18 cellular contexts compared by ENCODE assay signal in genomic region chr13:99636306-99636705, GRCh38. TPM values are rescaled to one million over a fixed set of nuclear protein-coding genes. Genes with fewer than 3 reads are reported as not detected.
DNase-seq lines count a peak whose midpoint lies in the region; ATAC-seq, FAIRE-seq and TF ChIP-seq lines count a peak whose summit lies in the region.
"Had no signal": no experiment of that assay in that cellular context is flagged by ENCODE, and none has a peak within 500 bp of the region (broad histone marks: within the 10 kb centered on the region; RNA-seq: fewer than 3 reads in every experiment).

No MANE protein-coding gene starts in this region.

- peaks cover 11% of the 10 kb centered on the region for H3K4me1 ChIP-seq in GM12878 (ENCODE audit: control insufficient read depth, insufficient read depth, low read length)
- H3K4me1 ChIP-seq in body of pancreas = no peaks in the 10 kb centered on the region
- no peaks in the 10 kb centered on the region for H3K4me1 ChIP-seq in lower lobe of right lung

- 0% methylated on average over 1 of the region's 1 CpG for WGBS in GM12878 (ENCODE audit: insufficient coverage, insufficient replicate concordance, low lambda C conversion rate, missing lambda C conversion rate)
- 38 to 61% methylated on average over 1 of the region's 1 CpG for WGBS in body of pancreas, 2 donors

- H3K27me3 Mint-ChIP-seq in stimulated activated memory B cell treated with anti-CD40 and anti-IgM and Interleukin-4, amounts not matched to agents 10 μg/mL and 1 μg/mL and 100 μg/mL, for 72 hours = no peaks in the 10 kb centered on the region
- H3K27me3 Mint-ChIP-seq in effector memory CD8-positive, alpha-beta T cell = no peaks in the 10 kb centered on the region

- peak overlapping the region; percentile 58 for H3K27ac Mint-ChIP-seq in stimulated activated memory B cell treated with anti-CD40 and anti-IgM and Interleukin-4, amounts not matched to agents 10 μg/mL and 1 μg/mL and 100 μg/mL, for 72 hours
- no peak overlapping the region for H3K27ac Mint-ChIP-seq in effector memory CD8-positive, alpha-beta T cell

- H3K27me3 ChIP-seq in GM12878 (replicated peaks in 1 of 2; ENCODE audit: control insufficient read depth in 2 of 2, insufficient read depth in 2 of 2, low read length in 1 of 2) = no peaks in the 10 kb centered on the region
- no peaks in the 10 kb centered on the region for H3K27me3 ChIP-seq in body of pancreas
- no peaks in the 10 kb centered on the region for H3K27me3 ChIP-seq in lower lobe of right lung (ENCODE audit: low read depth)

- in situ Hi-C loops in GM12878 (cut with MboI) = no loop called here

- H3K9ac ChIP-seq in GM12878 (ENCODE audit: control insufficient read depth, insufficient read depth, low read length) = no peak overlapping the region

- no TSS peak for BruUV-seq in GM12878 (replicated peaks; lab: Mats Ljungman, UMichigan)

- intact Hi-C loops in GM12878 (cut with micrococcal nuclease; ENCODE audit: unreplicated experiment) = no loop called here
- intact Hi-C loops in body of pancreas (cut with DNase I) = no loop called here
- intact Hi-C loops in lower lobe of right lung (cut with DNase I) = no loop called here

- peaks cover 25% of the 10 kb centered on the region for H3K4me1 Mint-ChIP-seq in stimulated activated memory B cell treated with anti-CD40 and anti-IgM and Interleukin-4, amounts not matched to agents 10 μg/mL and 1 μg/mL and 100 μg/mL, for 72 hours
- H3K4me1 Mint-ChIP-seq in effector memory CD8-positive, alpha-beta T cell (ENCODE audit: low read depth in 2 of 2) = peaks cover 1 to 8% of the 10 kb centered on the region in 2 donors

- ATAC-seq in GM21360 (IDR thresholded peaks at IDR 0.05; ENCODE audit: unreplicated experiment) (peak; percentile 8), HG03060 (IDR thresholded peaks at IDR 0.05; ENCODE audit: low read depth, unreplicated experiment) (peak; percentile 11), GM12878 (no peak), body of pancreas (no peak), lower lobe of right lung (no peak)
- ATAC-seq in stimulated activated memory B cell treated with anti-CD40 and anti-IgM and Interleukin-4, amounts not matched to agents 10 μg/mL and 1 μg/mL and 100 μg/mL, for 72 hours = no peak
- ATAC-seq in effector memory CD8-positive, alpha-beta T cell (replicated peaks) = no peak

- H3K27ac ChIP-seq in GM12878 (ENCODE audit: control insufficient read depth, insufficient read depth) (no peak overlapping the region), body of pancreas (no peak overlapping the region), lower lobe of right lung (no peak overlapping the region)
- H3K27ac ChIP-seq: PC-9 had no signal

- TF ChIP-seq EP300 in GM12878 (IDR thresholded peaks at IDR 0.05; ENCODE audit: borderline replicate concordance in 1 of 2, control insufficient read depth in 1 of 2, low read depth in 2 of 2, low read length in 2 of 2) = no peak

- no peak for FAIRE-seq in GM12878 (lab: Jason Lieb, UNC)

- CTCF ChIA-PET in GM12878 (lab: Yijun Ruan, JAX) = interaction anchor here (0.6 to 0.9 kb wide), 2 partner anchors 18 to 599 kb away, joined by 3 to 5 read pairs; no protein-coding TSS in a partner anchor

- H3K36me3 Mint-ChIP-seq in stimulated activated memory B cell treated with anti-CD40 and anti-IgM and Interleukin-4, amounts not matched to agents 10 μg/mL and 1 μg/mL and 100 μg/mL, for 72 hours = peaks cover 5% of the 10 kb centered on the region
- H3K36me3 Mint-ChIP-seq in effector memory CD8-positive, alpha-beta T cell (ENCODE audit: insufficient read depth) = no peaks in the 10 kb centered on the region

- no peak overlapping the region for H3K4me3 ChIP-seq in GM12878
- H3K4me3 ChIP-seq in body of pancreas = no peak overlapping the region
- no peak overlapping the region for H3K4me3 ChIP-seq in lower lobe of right lung
- H3K4me3 ChIP-seq: PC-9 had no signal

- TF ChIP-seq RAD21 in GM12878 (IDR thresholded peaks at IDR 0.05; ENCODE audit: insufficient read depth, low read depth, low read length) = no peak

- peaks cover 5% of the 10 kb centered on the region for H3K9me3 Mint-ChIP-seq in stimulated activated memory B cell treated with anti-CD40 and anti-IgM and Interleukin-4, amounts not matched to agents 10 μg/mL and 1 μg/mL and 100 μg/mL, for 72 hours
- H3K9me3 Mint-ChIP-seq in effector memory CD8-positive, alpha-beta T cell = no peaks in the 10 kb centered on the region

- no peak overlapping the region for H2AFZ ChIP-seq in GM12878 (ENCODE audit: control insufficient read depth, low read depth, low read length)
- H2AFZ ChIP-seq: PC-9 had no signal

- H3K4me3 Mint-ChIP-seq in stimulated activated memory B cell treated with anti-CD40 and anti-IgM and Interleukin-4, amounts not matched to agents 10 μg/mL and 1 μg/mL and 100 μg/mL, for 72 hours = no peak overlapping the region
- H3K4me3 Mint-ChIP-seq in effector memory CD8-positive, alpha-beta T cell = no peak overlapping the region

- no peak for DNase-seq in GM12878 (ENCODE audit: low read depth, low spot score)
- no peak for DNase-seq in body of pancreas
- DNase-seq in lower lobe of right lung = no peak
- DNase-seq in GM20000 (ENCODE audit: low spot score) = no peak
- no peak for DNase-seq in effector memory CD8-positive, alpha-beta T cell
- DNase-seq: ACHN, COR-L47, DMS 273 treated with DMSO at 0.1 percent for 48 hours, DND-41, GF-D8, GOT3, NCI-H1105, NCI-H2081 treated with DMSO at 0.1 percent for 48 hours, NCI-H510A treated with DMSO at 0.1 percent for 48 hours, PC-9 had no signal

- SMC1A ChIA-PET in GM12878 (lab: Charles Lee; ENCODE audit: uncharacterized antibody, unreplicated experiment) = no interaction called here

- POLR2A ChIA-PET in GM12878 (lab: Charles Lee) = no interaction called here

- no peaks in the 10 kb centered on the region for H3K36me3 ChIP-seq in GM12878 (ENCODE audit: control insufficient read depth in 2 of 2, insufficient read depth in 2 of 2, low read length in 1 of 2)
- H3K36me3 ChIP-seq in body of pancreas (replicated peaks in 1 of 2; ENCODE audit: insufficient read depth in 1 of 2, low read depth in 2 of 2) = no peaks in the 10 kb centered on the region
- no peaks in the 10 kb centered on the region for H3K36me3 ChIP-seq in lower lobe of right lung

- no peaks in the 10 kb centered on the region; the same call in 2 of the 3 replicates for H3K9me3 ChIP-seq in GM12878 (replicated peaks; ENCODE audit: control insufficient read depth, insufficient read depth, low read length)
- no peaks in the 10 kb centered on the region for H3K9me3 ChIP-seq in body of pancreas
- H3K9me3 ChIP-seq in lower lobe of right lung = no peaks in the 10 kb centered on the region

- RAD21 ChIA-PET in GM12878 (lab: Charles Lee; ENCODE audit: unreplicated experiment) = no interaction called here

- TF ChIP-seq POLR2A in GM12878 (IDR thresholded peaks at IDR 0.05; ENCODE audit: low read depth, low read length) (no peak), body of pancreas (IDR thresholded peaks at IDR 0.05) (no peak)

- no peaks in the 10 kb centered on the region for H4K20me1 ChIP-seq in GM12878 (ENCODE audit: control insufficient read depth, insufficient read depth)

- H3K4me2 ChIP-seq in GM12878 (ENCODE audit: control insufficient read depth, insufficient read depth) = peak overlapping the region; percentile 28; the same call in 1 of the 2 replicates
- H3K4me2 ChIP-seq: PC-9 had no signal

- TF ChIP-seq CTCF in GM12878 (IDR thresholded peaks at IDR 0.05 in 2 of 3, conservative IDR thresholded peaks at IDR 0.05 in 1 of 3; ENCODE audit: control insufficient read depth in 2 of 3, extremely low read depth in 1 of 3, insufficient read depth in 1 of 3, low read depth in 3 of 3, low read length in 3 of 3) (no peak), body of pancreas (IDR thresholded peaks at IDR 0.05) (no peak), lower lobe of right lung (IDR thresholded peaks at IDR 0.05) (no peak), GM20000 (IDR thresholded peaks at IDR 0.05; ENCODE audit: extremely low read depth, missing control alignments) (no peak)

- H3K79me2 ChIP-seq in GM12878 (ENCODE audit: control insufficient read depth, insufficient read depth, low read length) = no peaks in the 10 kb centered on the region

TF ChIP-seq in GM12878, 131 proteins besides CTCF, POLR2A, EP300 and RAD21:
- TF ChIP-seq RELB (IDR thresholded peaks at IDR 0.05; ENCODE audit: low read depth) (no peak), SUZ12 (IDR thresholded peaks at IDR 0.05; ENCODE audit: unreplicated experiment) (no peak)

RNA-seq across cellular contexts. Expression of gene CLYBL, which starts 29.8 kb away (rescaled TPM):
- 7.6 and 14.3 TPM in 2 replicates for total RNA-seq in GM12878 (2013; cell fraction: nucleolus; rRNA removed)
- 4.5 and 5.7 TPM in 2 replicates for total RNA-seq in GM12878 (2014; rRNA removed)
- total RNA-seq in GM12878 (2014; rRNA removed; fragmentation: Illumina TruSeq; extraction: Trizol) = 6.4 and 8.3 TPM in 2 replicates
- total RNA-seq in GM12878 (2021) = 4.7 and 8.7 TPM in 2 replicates
- 7.0 TPM for polyA plus RNA-seq in GM12878 (2011; ENCODE audit: low read depth)
- polyA plus RNA-seq in GM12878 (2011; rRNA removed) = 11.4 and 14.7 TPM in 2 replicates
- 5.6 and 6.0 TPM in 2 replicates for polyA plus RNA-seq in GM12878 (2011; cell fraction: cytosol; rRNA removed)
- polyA plus RNA-seq in GM12878 (2011; cell fraction: nucleus; rRNA removed) = 10.9 and 17.0 TPM in 2 replicates
- 9.9 and 10.2 TPM in 2 replicates for polyA plus RNA-seq in GM12878 (2012)
- polyA plus RNA-seq in GM12878 (2014; fragmentation: Illumina TruSeq; extraction: Trizol) = 8.2 and 10.7 TPM in 2 replicates
- 1 to 10 TPM; 3.8 to 5.8 TPM for polyA plus RNA-seq in GM12878 (2014; fragmentation: Nextera tagmentation; extraction: Ambion mirVana)
- polyA plus RNA-seq in GM12878 (2014; rRNA removed) = 5.0 and 9.8 TPM in 2 replicates
- polyA plus RNA-seq in GM12878 (2016; fragmentation: Nextera tagmentation; extraction: Ambion mirVana) = 1 to 10 TPM; 5.3 to 7.1 TPM
- polyA minus RNA-seq in GM12878 (2011; rRNA and poly(A)+ RNA removed) = 3.7 and 6.9 TPM in 2 replicates
- polyA minus RNA-seq in GM12878 (2011; cell fraction: cytosol; rRNA and poly(A)+ RNA removed) = 2.3 TPM in 1 of 2 replicates, not detected in the other
- 6.1 and 7.0 TPM in 2 replicates for polyA minus RNA-seq in GM12878 (2011; cell fraction: nucleus; rRNA and poly(A)+ RNA removed)
- 10 to 100 TPM in 1 of 2 donors, 1 to 10 TPM in 1; 3.9 to 17.8 TPM for total RNA-seq in body of pancreas
- total RNA-seq in lower lobe of right lung = 5.1 TPM

Comparison
In these comparisons a context has a peak if more than half of its experiments do, and no peak if none do; other contexts are left out.
1. ATAC-seq: peak in GM21360 (single experiment) and HG03060 (single experiment); none in GM12878 (single experiment), stimulated activated memory B cell treated with anti-CD40 and anti-IgM and Interleukin-4, amounts not matched to agents 10 μg/mL and 1 μg/mL and 100 μg/mL, for 72 hours (single experiment), body of pancreas (single experiment), lower lobe of right lung (0 of 2) and effector memory CD8-positive, alpha-beta T cell (single experiment).